ENCODE assay signal across 7 cellular contexts in genomic region chr9:110287289-110287680, GRCh38. TPM values are rescaled to one million over a fixed set of nuclear protein-coding genes. Genes with fewer than 3 reads are reported as not detected.
"Had no signal": no experiment of that assay in that cellular context is flagged by ENCODE, and none has a peak within 500 bp of the region (broad histone marks: within the 10 kb centered on the region; RNA-seq: fewer than 3 reads in every experiment).

No MANE protein-coding gene starts in this region.

- H3K4me3 ChIP-seq: GM23338, K562 had no signal

- H3K4me2 ChIP-seq: GM23338 had no signal

- DNase-seq: H9, HCEC 1CT, IMR-90 had no signal

- ATAC-seq: GM23338, K562 had no signal

- H2AFZ ChIP-seq: GM23338 had no signal

RNA-seq across cellular contexts. Expression of gene TXNDC8, which starts 50.4 kb away (rescaled TPM):
- total RNA-seq: GM23338, H1, H9, HT-29, IMR-90, K562 had no signal
